17 cellular contexts compared by ENCODE assay signal in the genomic region with DNA sequence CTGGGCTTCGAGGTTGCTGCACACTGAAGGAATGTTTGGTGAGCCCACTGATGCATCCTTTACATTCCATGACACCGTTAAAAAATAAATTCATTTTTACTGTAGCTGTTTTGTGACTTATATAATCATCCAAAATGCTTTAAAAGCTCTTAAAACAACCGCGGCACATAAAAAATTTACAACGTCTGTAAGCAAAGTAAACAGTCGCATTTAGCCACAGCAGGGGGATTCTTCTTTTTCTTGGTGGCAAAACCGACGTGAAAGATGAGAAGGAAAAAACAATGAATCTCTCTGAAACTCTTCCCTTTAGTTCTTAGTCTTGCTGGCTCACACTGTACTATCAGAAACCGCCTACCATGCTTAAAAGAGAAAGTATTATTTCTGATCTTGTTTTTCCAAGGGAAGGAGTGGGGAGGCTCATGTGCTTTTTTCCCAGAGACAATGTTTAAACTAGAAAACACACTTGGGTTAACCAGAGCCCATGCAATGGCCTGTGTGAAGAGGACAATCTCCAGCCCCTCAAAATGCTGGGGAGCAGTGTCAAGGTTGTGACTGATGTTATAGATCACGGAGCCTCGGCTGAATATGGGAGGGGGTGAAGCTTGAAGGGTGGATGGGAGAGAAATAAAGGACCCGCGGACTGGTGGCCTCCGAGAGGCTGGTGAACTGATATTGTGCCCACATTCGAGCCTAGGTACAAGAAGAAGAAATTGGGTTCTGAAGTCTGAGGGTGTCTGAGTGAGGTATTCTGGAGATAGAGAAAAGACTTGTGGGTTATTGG.
DNase-seq lines count a peak whose midpoint lies in the region; ATAC-seq and TF ChIP-seq lines count a peak whose summit lies in the region.
"Had no signal": no experiment of that assay in that cellular context is flagged by ENCODE, and none has a peak within 500 bp of the region (broad histone marks: within the 10 kb centered on the region; RNA-seq: fewer than 3 reads in every experiment).

No MANE protein-coding gene starts in this region.

- H3K23ac ChIP-seq in mesendoderm (ENCODE audit: low read length), result no peak overlapping the region

- H4K8ac ChIP-seq in mesendoderm (ENCODE audit: low read depth, low read length), result no peak overlapping the region

- H3K27me3 Mint-ChIP-seq in activated CD4-positive, alpha-beta T cell treated with anti-CD3 and anti-CD28 coated beads, Interleukin-2, amount 10 ng/mL, durations not matched to agents 24 days and 14 days, result no peaks in the 10 kb centered on the region
- no peaks in the 10 kb centered on the region for H3K27me3 Mint-ChIP-seq in activated naive CD8-positive, alpha-beta T cell treated with anti-CD3 and anti-CD28 coated beads, Interleukin-2, amount 50 U/mL, for 24 hours
- H3K27me3 Mint-ChIP-seq: activated CD4-positive, alpha-beta T cell treated with anti-CD3 and anti-CD28 coated beads, Interleukin-2, amount 10 ng/mL, durations not matched to agents 7 days and 5 days had no signal

- no peak overlapping the region for H3K18ac ChIP-seq in mesendoderm (ENCODE audit: low read length)

- H2BK120ac ChIP-seq in mesendoderm (ENCODE audit: low read depth, low read length), result no peak overlapping the region

- no CpG with 5 or more reads among the region's 15 CpGs for WGBS in mesendoderm (ENCODE audit: extremely low coverage, insufficient coverage, low lambda C conversion rate)

- no peak overlapping the region for H3K27ac ChIP-seq in mesendoderm (ENCODE audit: low read depth, low read length)
- H3K27ac ChIP-seq: BLaER1, left lung, uterus had no signal

- no peaks in the 10 kb centered on the region for H3K36me3 ChIP-seq in mesendoderm (ENCODE audit: control insufficient read depth, insufficient read depth, low read length)
- H3K36me3 ChIP-seq: BLaER1, left lung, uterus had no signal

- no peak for DNase-seq in activated CD4-positive, alpha-beta T cell treated with anti-CD3 and anti-CD28 coated beads, Interleukin-2, amount 10 ng/mL, durations not matched to agents 24 days and 14 days
- no peak for DNase-seq in activated CD4-positive, alpha-beta T cell treated with anti-CD3 and anti-CD28 coated beads for 4 hours
- peak; percentile 44 for DNase-seq in GM13976 (ENCODE audit: low spot score)
- DNase-seq in activated naive CD8-positive, alpha-beta T cell treated with anti-CD3 and anti-CD28 coated beads, Interleukin-2, amount 50 U/mL, for 24 hours, result no peak
- DNase-seq in sciatic nerve (ENCODE audit: low spot score), result peak; percentile 34
- no peak for DNase-seq in NCI-H524 (lab: John Stamatoyannopoulos, UW)
- DNase-seq in mesendoderm, result no peak
- no peak for DNase-seq in NCI-H146 treated with DMSO at 0.1 percent for 48 hours (lab: John Stamatoyannopoulos, UW; ENCODE audit: unreplicated experiment)
- DNase-seq: activated CD4-positive, alpha-beta T cell treated with anti-CD3 and anti-CD28 coated beads, Interleukin-2, amount 10 ng/mL, durations not matched to agents 7 days and 5 days; Calu3; cortex of kidney; left lung; NCI-H1092 treated with DMSO at 0.1 percent for 48 hours; NCI-H524 treated with DMSO at 0.1 percent for 48 hours; stimulated activated CD4-positive, alpha-beta T cell treated with anti-CD3 and anti-CD28 coated beads, Interleukin-4, amount 100 ng/mL, for 4 hours; uterus had no signal

- in situ Hi-C loops in GM13976 (cut with MboI; ENCODE audit: low sequenced_read_pairs, unreplicated experiment), result loop anchor here (10.0 kb wide), 1 partner anchor 165 kb away; no protein-coding TSS in a partner anchor

- H3K56ac ChIP-seq in mesendoderm (ENCODE audit: low read length), result no peak overlapping the region

- H3K4me3 ChIP-seq in mesendoderm (ENCODE audit: low read length), result no peak overlapping the region
- H3K4me3 ChIP-seq: BLaER1, left lung, uterus had no signal

- H3K4ac ChIP-seq in mesendoderm (ENCODE audit: low read depth, low read length), result no peak overlapping the region

- no peaks in the 10 kb centered on the region for H3K27me3 ChIP-seq in mesendoderm (ENCODE audit: insufficient read depth, low read length, poor library complexity)
- H3K27me3 ChIP-seq: BLaER1, uterus had no signal

- H3K79me1 ChIP-seq in mesendoderm (ENCODE audit: low read length), result no peaks in the 10 kb centered on the region

- no peak overlapping the region for H3K9ac ChIP-seq in mesendoderm (ENCODE audit: low read length)
- H3K9ac ChIP-seq: BLaER1 had no signal

- no peak for TF ChIP-seq CTCF in GM13976 (IDR thresholded peaks at IDR 0.05; ENCODE audit: borderline replicate concordance, control extremely low read depth, extremely low read depth, insufficient read depth, missing control alignments)

- no peak overlapping the region for H2BK15ac ChIP-seq in mesendoderm (replicated peaks; ENCODE audit: low read depth)

- H3K4me1 Mint-ChIP-seq in activated CD4-positive, alpha-beta T cell treated with anti-CD3 and anti-CD28 coated beads, Interleukin-2, amount 10 ng/mL, durations not matched to agents 24 days and 14 days, result peaks cover 64% of the 10 kb centered on the region
- H3K4me1 Mint-ChIP-seq in activated naive CD8-positive, alpha-beta T cell treated with anti-CD3 and anti-CD28 coated beads, Interleukin-2, amount 50 U/mL, for 24 hours, result peaks cover 86% of the 10 kb centered on the region

- H3K79me2 ChIP-seq in mesendoderm (ENCODE audit: control insufficient read depth, insufficient read depth, low read length), result no peaks in the 10 kb centered on the region

- H3K4me3 Mint-ChIP-seq in activated CD4-positive, alpha-beta T cell treated with anti-CD3 and anti-CD28 coated beads, Interleukin-2, amount 10 ng/mL, durations not matched to agents 24 days and 14 days, result peak overlapping the region; percentile 81
- H3K4me3 Mint-ChIP-seq in activated naive CD8-positive, alpha-beta T cell treated with anti-CD3 and anti-CD28 coated beads, Interleukin-2, amount 50 U/mL, for 24 hours, result peak overlapping the region; percentile 55
- H3K4me3 Mint-ChIP-seq: activated CD4-positive, alpha-beta T cell treated with anti-CD3 and anti-CD28 coated beads, Interleukin-2, amount 10 ng/mL, durations not matched to agents 7 days and 5 days had no signal

- peak; percentile 55 for ATAC-seq in activated naive CD8-positive, alpha-beta T cell treated with anti-CD3 and anti-CD28 coated beads, Interleukin-2, amount 50 U/mL, for 24 hours
- no peak for ATAC-seq in sciatic nerve
- ATAC-seq: left lung had no signal

- H4K5ac ChIP-seq in mesendoderm (ENCODE audit: low read length), result no peak overlapping the region

- H3K4me1 ChIP-seq in mesendoderm (ENCODE audit: control insufficient read depth, low read depth, low read length), result no peaks in the 10 kb centered on the region
- H3K4me1 ChIP-seq: uterus had no signal

- H2BK5ac ChIP-seq in mesendoderm (ENCODE audit: low read length), result no peak overlapping the region

- H3K36me3 Mint-ChIP-seq in activated CD4-positive, alpha-beta T cell treated with anti-CD3 and anti-CD28 coated beads, Interleukin-2, amount 10 ng/mL, durations not matched to agents 24 days and 14 days (ENCODE audit: low read depth), result no peaks in the 10 kb centered on the region
- no peaks in the 10 kb centered on the region for H3K36me3 Mint-ChIP-seq in activated naive CD8-positive, alpha-beta T cell treated with anti-CD3 and anti-CD28 coated beads, Interleukin-2, amount 50 U/mL, for 24 hours (ENCODE audit: low read depth)

- no peak overlapping the region for H2AK5ac ChIP-seq in mesendoderm (ENCODE audit: low read length)

- peaks cover 6% of the 10 kb centered on the region for H3K9me3 Mint-ChIP-seq in activated CD4-positive, alpha-beta T cell treated with anti-CD3 and anti-CD28 coated beads, Interleukin-2, amount 10 ng/mL, durations not matched to agents 24 days and 14 days
- no peaks in the 10 kb centered on the region for H3K9me3 Mint-ChIP-seq in activated naive CD8-positive, alpha-beta T cell treated with anti-CD3 and anti-CD28 coated beads, Interleukin-2, amount 50 U/mL, for 24 hours
- H3K9me3 Mint-ChIP-seq: activated CD4-positive, alpha-beta T cell treated with anti-CD3 and anti-CD28 coated beads, Interleukin-2, amount 10 ng/mL, durations not matched to agents 7 days and 5 days had no signal

- no peak overlapping the region for H3K4me2 ChIP-seq in mesendoderm (ENCODE audit: low read length)

- peak overlapping the region; percentile 99 for H3K27ac Mint-ChIP-seq in activated CD4-positive, alpha-beta T cell treated with anti-CD3 and anti-CD28 coated beads, Interleukin-2, amount 10 ng/mL, durations not matched to agents 24 days and 14 days
- H3K27ac Mint-ChIP-seq in activated naive CD8-positive, alpha-beta T cell treated with anti-CD3 and anti-CD28 coated beads, Interleukin-2, amount 50 U/mL, for 24 hours, result peak overlapping the region; percentile 93
- H3K27ac Mint-ChIP-seq: activated CD4-positive, alpha-beta T cell treated with anti-CD3 and anti-CD28 coated beads, Interleukin-2, amount 10 ng/mL, durations not matched to agents 7 days and 5 days had no signal

- intact Hi-C loops in activated CD4-positive, alpha-beta T cell treated with anti-CD3 and anti-CD28 coated beads, Interleukin-2, amount 10 ng/mL, durations not matched to agents 24 days and 14 days (cut with micrococcal nuclease), result loop anchor here (1.0 to 10.0 kb wide), 9 partner anchors 9 to 675 kb away; no protein-coding TSS in a partner anchor
- intact Hi-C loops in sciatic nerve (cut with DNase I), result no loop called here

Comparison
In these comparisons a context has a peak if more than half of its experiments do, and no peak if none do; other contexts are left out.
1. DNase-seq: peak in GM13976 (single experiment) and sciatic nerve (single experiment); none in activated CD4-positive, alpha-beta T cell treated with anti-CD3 and anti-CD28 coated beads, Interleukin-2, amount 10 ng/mL, durations not matched to agents 24 days and 14 days (single experiment), activated CD4-positive, alpha-beta T cell treated with anti-CD3 and anti-CD28 coated beads for 4 hours (0 of 2), activated naive CD8-positive, alpha-beta T cell treated with anti-CD3 and anti-CD28 coated beads, Interleukin-2, amount 50 U/mL, for 24 hours (single experiment), NCI-H524 (0 of 2), mesendoderm (single experiment) and NCI-H146 treated with DMSO at 0.1 percent for 48 hours (single experiment).